Comparison of ENCODE assay signal across 9 cellular contexts in the genomic region with DNA sequence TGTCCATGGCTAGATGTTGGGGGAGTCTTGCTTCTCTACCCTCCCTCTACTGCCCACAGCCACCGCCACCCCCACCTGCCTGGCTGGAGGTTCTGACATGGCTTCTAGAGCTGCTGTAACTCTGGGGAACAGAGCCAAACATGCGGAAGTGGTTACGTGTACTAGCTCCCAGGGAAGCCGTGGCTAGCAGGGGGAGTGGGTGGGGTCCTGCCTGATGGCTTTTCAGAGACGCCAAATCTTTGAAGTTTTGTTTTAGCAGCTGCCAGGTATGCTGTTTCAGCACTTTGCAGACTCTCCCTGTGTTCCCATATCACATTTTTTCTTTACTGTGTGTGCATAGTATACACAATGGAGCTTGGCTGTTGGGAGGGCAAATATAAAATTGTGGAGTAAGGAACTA.
DNase-seq lines count a peak whose midpoint lies in the region; ATAC-seq and TF ChIP-seq lines count a peak whose summit lies in the region.
"Had no signal": no experiment of that assay in that cellular context is flagged by ENCODE, and none has a peak within 500 bp of the region (broad histone marks: within the 10 kb centered on the region; RNA-seq: fewer than 3 reads in every experiment).

No MANE protein-coding gene starts in this region.

- no peak for TF ChIP-seq CTCF in epithelial cell of esophagus (IDR thresholded peaks at IDR 0.05; ENCODE audit: insufficient read depth, low read depth, low read length, missing control alignments)

- no peak overlapping the region for H3K4me3 ChIP-seq in epithelial cell of esophagus (ENCODE audit: low read length)

- intact Hi-C loops in sciatic nerve (cut with DNase I) = no loop called here

- peak; percentile 20 for DNase-seq in activated naive CD4-positive, alpha-beta T cell treated with Interleukin-2 at 50 U/mL for 16 hours
- DNase-seq in activated naive CD4-positive, alpha-beta T cell treated with anti-CD3 and anti-CD28 coated beads, Interleukin-2, amount 50 U/mL, for 16 hours = no peak
- peak; percentile 9 for DNase-seq in activated CD4-positive, alpha-beta T cell treated with anti-CD3 and anti-CD28 coated beads for 1 hour
- peak; percentile 86 for DNase-seq in epithelial cell of esophagus (ENCODE audit: low read depth)
- DNase-seq in sciatic nerve (ENCODE audit: low spot score) = peak; percentile 77
- no peak for DNase-seq in GOT3 (lab: John Stamatoyannopoulos, UW)
- no peak for DNase-seq in NCI-H2227 treated with DMSO at 0.1 percent for 48 hours (lab: John Stamatoyannopoulos, UW)
- DNase-seq: activated B cell treated with CpG ODN at 0.5 μM for 24 hours had no signal

- ATAC-seq in sciatic nerve = peak; percentile 93
- no peak for ATAC-seq in GM21576 (IDR thresholded peaks at IDR 0.05; ENCODE audit: unreplicated experiment)

Comparison
In these comparisons a context has a peak if more than half of its experiments do, and no peak if none do; other contexts are left out.
1. DNase-seq: peak in activated naive CD4-positive, alpha-beta T cell treated with Interleukin-2 at 50 U/mL for 16 hours (single experiment), activated CD4-positive, alpha-beta T cell treated with anti-CD3 and anti-CD28 coated beads for 1 hour (single experiment), epithelial cell of esophagus (single experiment) and sciatic nerve (single experiment); none in activated naive CD4-positive, alpha-beta T cell treated with anti-CD3 and anti-CD28 coated beads, Interleukin-2, amount 50 U/mL, for 16 hours (single experiment), GOT3 (single experiment) and NCI-H2227 treated with DMSO at 0.1 percent for 48 hours (single experiment).